ENCODE assay signal across 23 cellular contexts in genomic region chrX:332916-333610, GRCh38. TPM values are rescaled to one million over a fixed set of nuclear protein-coding genes. Genes with fewer than 3 reads are reported as not detected.
DNase-seq lines count a peak whose midpoint lies in the region; ATAC-seq and TF ChIP-seq lines count a peak whose summit lies in the region.
"Had no signal": no experiment of that assay in that cellular context is flagged by ENCODE, and none has a peak within 500 bp of the region (broad histone marks: within the 10 kb centered on the region; RNA-seq: fewer than 3 reads in every experiment).

No MANE protein-coding gene starts in this region.

- H4K91ac ChIP-seq in H9 (ENCODE audit: insufficient read length, low read depth, low read length) = no peak overlapping the region

- no peak overlapping the region for H3K56ac ChIP-seq in H9 (ENCODE audit: insufficient read length, low read depth, low read length)

- peaks cover 7% of the 10 kb centered on the region for H3K36me3 ChIP-seq in lower lobe of right lung

- H3K23ac ChIP-seq in H9 (ENCODE audit: insufficient read length, low read depth, low read length) = no peak overlapping the region

- no peak overlapping the region for H3K9ac ChIP-seq in H9 (ENCODE audit: extremely low read depth, insufficient read length, low read length)
- H3K9ac ChIP-seq: KMS-11 had no signal

- H2BK120ac ChIP-seq in H9 (ENCODE audit: low read depth, low read length, poor library complexity, severe bottlenecking) = no peak overlapping the region

- H2BK5ac ChIP-seq in H9 (ENCODE audit: insufficient read length, low read length) = no peak overlapping the region

- ATAC-seq in left cardiac atrium (no peak), lower lobe of right lung (peak in 1 of 2 donors; percentile 3), HG03521 (IDR thresholded peaks at IDR 0.05; ENCODE audit: unreplicated experiment) (no peak), GM21528 (IDR thresholded peaks at IDR 0.05; ENCODE audit: low FRiP score, unreplicated experiment) (no peak)
- ATAC-seq in stimulated activated effector memory CD8-positive, alpha-beta T cell treated with anti-CD3 and anti-CD28 coated beads, Interleukin-12 subunit alpha, Interleukin-12 subunit beta, amount 100 ng/mL, for 72 hours = no peak
- ATAC-seq: Panc1 had no signal

- H2BK15ac ChIP-seq in H9 (ENCODE audit: low read depth, low read length) = no peak overlapping the region

- H4K20me1 ChIP-seq in H9 (ENCODE audit: control insufficient read depth, insufficient read depth, insufficient read length) = no peaks in the 10 kb centered on the region

- intact Hi-C loops in left cardiac atrium (cut with DNase I) = no loop called here
- intact Hi-C loops in lower lobe of right lung (cut with DNase I) = no loop called here

- no peak overlapping the region for H2BK12ac ChIP-seq in H9 (ENCODE audit: insufficient read length, low read depth, low read length)

- H4K5ac ChIP-seq in H9 (ENCODE audit: insufficient read length, low read depth, low read length) = no peak overlapping the region

- H3K9me3 Mint-ChIP-seq in chondrocyte (ENCODE audit: low read depth) (peaks cover 6% of the 10 kb centered on the region), H9 (peaks cover 5% of the 10 kb centered on the region in 2 experiments)
- no peaks in the 10 kb centered on the region for H3K9me3 Mint-ChIP-seq in stimulated activated effector memory CD8-positive, alpha-beta T cell treated with anti-CD3 and anti-CD28 coated beads, Interleukin-12 subunit alpha, Interleukin-12 subunit beta, amount 100 ng/mL, for 72 hours

- H3K27ac ChIP-seq in lower lobe of right lung (no peak overlapping the region), H9 (ENCODE audit: insufficient read length, low read depth, low read length) (no peak overlapping the region)
- H3K27ac ChIP-seq: HL-60, KMS-11 had no signal

- no peaks in the 10 kb centered on the region for H3K23me2 ChIP-seq in H9 (ENCODE audit: insufficient read length, low read depth, low read length, poor library complexity, severe bottlenecking)

- no peak overlapping the region for H2BK20ac ChIP-seq in H9 (ENCODE audit: low read depth, low read length, poor library complexity, severe bottlenecking)

- H2AK5ac ChIP-seq in H9 (ENCODE audit: insufficient read length, low read length) = no peak overlapping the region

- H3K4me2 ChIP-seq in H9 (ENCODE audit: insufficient read depth, insufficient read length, low read length) = no peak overlapping the region
- H3K4me2 ChIP-seq: KMS-11 had no signal

- peaks cover 5% of the 10 kb centered on the region for H3K4me1 Mint-ChIP-seq in chondrocyte (ENCODE audit: low read depth)
- H3K4me1 Mint-ChIP-seq in stimulated activated effector memory CD8-positive, alpha-beta T cell treated with anti-CD3 and anti-CD28 coated beads, Interleukin-12 subunit alpha, Interleukin-12 subunit beta, amount 100 ng/mL, for 72 hours = no peaks in the 10 kb centered on the region
- 0 out of 4 replicates have a peak, but pooled peaks cover 0 to 2% of the 10 kb centered on the region in 2 experiments for H3K4me1 Mint-ChIP-seq in H9

- H3K79me1 ChIP-seq in H9 (ENCODE audit: insufficient read depth, low read depth, low read length, poor library complexity, severe bottlenecking) = no peaks in the 10 kb centered on the region

- H3K4me3 ChIP-seq in lower lobe of right lung = no peak overlapping the region

- DNase-seq in chondrocyte (ENCODE audit: low spot score) = peak; percentile 91
- peak; percentile 23 for DNase-seq in left cardiac atrium
- DNase-seq in lower lobe of right lung = peak; percentile 43
- DNase-seq in stimulated activated effector memory CD8-positive, alpha-beta T cell treated with anti-CD3 and anti-CD28 coated beads, Interleukin-12 subunit alpha, Interleukin-12 subunit beta, amount 100 ng/mL, for 72 hours (ENCODE audit: low spot score in 2 of 2) = no peak
- no peak for DNase-seq in H9
- DNase-seq: CD4-positive, CD25-positive, alpha-beta regulatory T cell; EL; GF-D8; HFFc6; NCI-H1105; NCI-H146; NCI-H2029; NCI-H2171; NCI-H345; NCI-H524; NCI-H774; NK-92 treated with Interleukin-12 subunit alpha and Interleukin-12 subunit beta, amount 100 ng/mL, for 24 hours; SHP77 had no signal

- H3K4ac ChIP-seq in H9 (ENCODE audit: low read depth, low read length) = no peak overlapping the region

- peaks cover 22% of the 10 kb centered on the region for H3K27me3 ChIP-seq in lower lobe of right lung (ENCODE audit: low read depth)
- H3K27me3 ChIP-seq in H9 (ENCODE audit: insufficient read depth, low read length) = no peaks in the 10 kb centered on the region

- H3K27me3 Mint-ChIP-seq in chondrocyte (ENCODE audit: low read depth) (no peaks in the 10 kb centered on the region), H9 (ENCODE audit: low read depth) (no peaks in the 10 kb centered on the region; the same call in 1 of the 2 replicates)
- H3K27me3 Mint-ChIP-seq: CD4-positive, CD25-positive, alpha-beta regulatory T cell had no signal

- no peaks in the 10 kb centered on the region for H3K79me2 ChIP-seq in H9 (ENCODE audit: insufficient read depth, low read length)

- H4K8ac ChIP-seq in H9 (replicated peaks; ENCODE audit: insufficient read length, low read depth, low read length) = no peak overlapping the region

- no peak overlapping the region for H2AFZ ChIP-seq in H9 (ENCODE audit: low read length)

- H3T11ph ChIP-seq in H9 (ENCODE audit: low read length) = no peak overlapping the region

- H3K18ac ChIP-seq in H9 (ENCODE audit: insufficient read length, low read depth, low read length) = no peak overlapping the region

- H3K4me1 ChIP-seq in lower lobe of right lung = peaks cover 11% of the 10 kb centered on the region
- no peaks in the 10 kb centered on the region for H3K4me1 ChIP-seq in H9 (ENCODE audit: insufficient read depth, low read length)

- TF ChIP-seq CTCF in chondrocyte (IDR thresholded peaks at IDR 0.05) = no peak
- TF ChIP-seq CTCF in lower lobe of right lung (IDR thresholded peaks at IDR 0.05) = no peak
- no peak for TF ChIP-seq CTCF in H9 (conservative IDR thresholded peaks at IDR 0.05)

- WGBS in H9 (ENCODE audit: extremely low coverage, insufficient read length, low lambda C conversion rate) = no CpG with 5 or more reads among the region's 33 CpGs

- no peaks in the 10 kb centered on the region for H3K9me3 ChIP-seq in lower lobe of right lung
- H3K9me3 ChIP-seq in H9 (ENCODE audit: control insufficient read depth, low read depth, low read length) = no peaks in the 10 kb centered on the region

- H3K27ac Mint-ChIP-seq in chondrocyte (ENCODE audit: unreplicated experiment) (no peak overlapping the region), H9 (no peak overlapping the region)
- peak overlapping the region; percentile 32 for H3K27ac Mint-ChIP-seq in stimulated activated effector memory CD8-positive, alpha-beta T cell treated with anti-CD3 and anti-CD28 coated beads, Interleukin-12 subunit alpha, Interleukin-12 subunit beta, amount 100 ng/mL, for 72 hours
- H3K27ac Mint-ChIP-seq: CD4-positive, CD25-positive, alpha-beta regulatory T cell; HFFc6 had no signal

- H3K4me3 Mint-ChIP-seq in chondrocyte (ENCODE audit: unreplicated experiment) = no peak overlapping the region
- H3K4me3 Mint-ChIP-seq in stimulated activated effector memory CD8-positive, alpha-beta T cell treated with anti-CD3 and anti-CD28 coated beads, Interleukin-12 subunit alpha, Interleukin-12 subunit beta, amount 100 ng/mL, for 72 hours = no peak overlapping the region
- H3K4me3 Mint-ChIP-seq in H9 = no peak overlapping the region
- H3K4me3 Mint-ChIP-seq: HFFc6 had no signal

- H3K36me3 Mint-ChIP-seq in chondrocyte (ENCODE audit: low read depth) (peaks cover 17% of the 10 kb centered on the region), H9 (ENCODE audit: insufficient read depth in 1 of 3, low read depth in 3 of 3) (peaks cover 15 to 33% (median 24%) of the 10 kb centered on the region in 3 experiments)
- peaks cover 12% of the 10 kb centered on the region for H3K36me3 Mint-ChIP-seq in stimulated activated effector memory CD8-positive, alpha-beta T cell treated with anti-CD3 and anti-CD28 coated beads, Interleukin-12 subunit alpha, Interleukin-12 subunit beta, amount 100 ng/mL, for 72 hours

- no peak overlapping the region for H3K14ac ChIP-seq in H9 (ENCODE audit: insufficient read depth, low read length)

RNA-seq across cellular contexts. Expression of gene GTPBP6, which starts 14.5 kb away (rescaled TPM):
- total RNA-seq in chondrocyte (37.6 to 42.2 TPM (median 42.0 TPM) in 3 replicates), left cardiac atrium (10 to 100 TPM; 48.0 to 55.6 TPM), lower lobe of right lung (47.1 TPM), H9 (2021) (64.0 and 64.5 TPM in 2 replicates)

RNA-seq across cellular contexts. Expression of gene PLCXD1, which starts 51.9 kb away (rescaled TPM):
- total RNA-seq in chondrocyte (6.8 to 8.0 TPM (median 7.7 TPM) in 3 replicates), left cardiac atrium (10 to 100 TPM in 1 of 2 donors, 1 to 10 TPM in 1; 2.9 to 13.7 TPM), lower lobe of right lung (23.7 TPM), H9 (2021) (96.5 and 96.9 TPM in 2 replicates)

RNA-seq across cellular contexts. Expression of gene PPP2R3B, which starts 53.6 kb away (rescaled TPM):
- total RNA-seq in chondrocyte (27.1 to 30.5 TPM (median 30.0 TPM) in 3 replicates), left cardiac atrium (100 to 1,000 TPM; 104 to 114 TPM), lower lobe of right lung (11.2 TPM), H9 (2021) (63.3 and 72.1 TPM in 2 replicates)

Comparison
In these comparisons a context has a peak if more than half of its experiments do, and no peak if none do; other contexts are left out.
1. DNase-seq: peak in chondrocyte (single experiment), left cardiac atrium (single experiment) and lower lobe of right lung (single experiment); none in stimulated activated effector memory CD8-positive, alpha-beta T cell treated with anti-CD3 and anti-CD28 coated beads, Interleukin-12 subunit alpha, Interleukin-12 subunit beta, amount 100 ng/mL, for 72 hours (0 of 2) and H9 (single experiment).